19 cellular contexts compared by ENCODE assay signal in genomic region chr6:27049863-27050781, GRCh38.
A peak's percentile ranks its signal among the peaks of the same experiment; 100 is the strongest.
DNase-seq lines count a peak whose midpoint lies in the region; ATAC-seq and TF ChIP-seq lines count a peak whose summit lies in the region.
"Had no signal": no experiment of that assay in that cellular context is flagged by ENCODE, and none has a peak within 500 bp of the region (broad histone marks: within the 10 kb centered on the region; RNA-seq: fewer than 3 reads in every experiment).

No MANE protein-coding gene starts in this region.

- H3K36me3 Mint-ChIP-seq in endodermal cell (ENCODE audit: low read depth), result peaks cover 15% of the 10 kb centered on the region

- peaks cover 19% of the 10 kb centered on the region for H3K4me1 Mint-ChIP-seq in endodermal cell

- TF ChIP-seq CTCF in endodermal cell (conservative IDR thresholded peaks at IDR 0.05) (peak; percentile 48), lung (IDR thresholded peaks at IDR 0.05; ENCODE audit: control extremely low read depth, extremely low read depth) (no peak)

- H3K27me3 ChIP-seq in endodermal cell (ENCODE audit: control insufficient read depth, insufficient read depth, low read length, poor library complexity, severe bottlenecking) (no peaks in the 10 kb centered on the region), lung (ENCODE audit: control insufficient read depth, insufficient read depth) (no peaks in the 10 kb centered on the region)
- H3K27me3 ChIP-seq: gastrocnemius medialis, neutrophil had no signal

- H3K27ac Mint-ChIP-seq in endodermal cell, result peak overlapping the region; percentile 91
- H3K27ac Mint-ChIP-seq: CD4-positive, alpha-beta T cell had no signal

- H3K9me3 Mint-ChIP-seq in endodermal cell, result peaks cover 36% of the 10 kb centered on the region
- H3K9me3 Mint-ChIP-seq: CD4-positive, alpha-beta T cell had no signal

- peak overlapping the region; percentile 38 for H3K9ac ChIP-seq in endodermal cell (ENCODE audit: extremely low read depth, low read length, poor library complexity, severe bottlenecking)

- H3K27ac ChIP-seq in endodermal cell (ENCODE audit: low read depth, low read length) (no peak overlapping the region), lung (ENCODE audit: low read depth in 1 of 2, low read length in 1 of 2) (no peak overlapping the region)
- H3K27ac ChIP-seq: gastrocnemius medialis, neutrophil had no signal

- no peak for ATAC-seq in lung (ENCODE audit: insufficient read depth, low FRiP score)
- ATAC-seq: gastrocnemius medialis, left cardiac atrium, mucosa of descending colon had no signal

- 87 to 93% methylated on average over 12 to 30 of the region's 30 CpGs for WGBS in endodermal cell (ENCODE audit: insufficient coverage in 1 of 2, insufficient read length in 1 of 2), 2 experiments
- WGBS in lung, 2 donors, result 66 to 68% methylated on average over 30 of the region's 30 CpGs

- peaks cover 15% of the 10 kb centered on the region for H3K9me3 ChIP-seq in endodermal cell (ENCODE audit: control insufficient read depth, low read length)
- H3K9me3 ChIP-seq in lung (ENCODE audit: control insufficient read depth in 2 of 2, insufficient read depth in 1 of 2, low read length in 1 of 2), result peaks cover 0 to 6% of the 10 kb centered on the region in 2 donors
- H3K9me3 ChIP-seq: gastrocnemius medialis, mucosa of descending colon, neutrophil had no signal

- H3K4me1 ChIP-seq in endodermal cell (ENCODE audit: control insufficient read depth, insufficient read depth, low read length), result no peaks in the 10 kb centered on the region
- no peaks in the 10 kb centered on the region for H3K4me1 ChIP-seq in lung (ENCODE audit: control insufficient read depth in 2 of 2, insufficient read depth in 2 of 2, low read length in 2 of 2)
- H3K4me1 ChIP-seq: gastrocnemius medialis had no signal

- DNase-seq in DMS153 treated with DMSO at 0.1 percent for 48 hours (lab: John Stamatoyannopoulos, UW; ENCODE audit: unreplicated experiment) (peak; percentile 54), NCI-H187 treated with DMSO at 0.1 percent for 48 hours (lab: John Stamatoyannopoulos, UW) (peak; percentile 19), endodermal cell (peak; percentile 58), lung (ENCODE audit: low spot score) (peak; percentile 38), AG08395 (ENCODE audit: low spot score) (no peak), dedifferentiated amniotic fluid mesenchymal stem cell (ENCODE audit: extremely low spot score) (no peak), A172 (ENCODE audit: low spot score) (no peak), HK-2 (ENCODE audit: unreplicated experiment) (no peak)
- DNase-seq: activated effector memory CD4-positive, alpha-beta T cell treated with anti-CD3 and anti-CD28 coated beads, Interleukin-2, amount 50 U/mL, for 16 hours; CD4-positive, alpha-beta T cell; dermis blood vessel endothelial cell; gastrocnemius medialis; left cardiac atrium; mucosa of descending colon; NCI-H2081 treated with DMSO at 0.1 percent for 48 hours; NCI-H526; stimulated activated CD4-positive, alpha-beta T cell treated with anti-CD3 and anti-CD28 coated beads, Interleukin-12 subunit alpha, Interleukin-12 subunit beta, amount 100 ng/mL, for 4 hours; SW 1271 had no signal

- H3K36me3 ChIP-seq in endodermal cell (ENCODE audit: control insufficient read depth, insufficient read depth, low read length) (peaks cover 12% of the 10 kb centered on the region), lung (ENCODE audit: control insufficient read depth in 2 of 2, insufficient read depth in 2 of 2, low read length in 2 of 2) (no peaks in the 10 kb centered on the region)
- H3K36me3 ChIP-seq: gastrocnemius medialis, neutrophil had no signal

- H3K27me3 Mint-ChIP-seq in endodermal cell (ENCODE audit: insufficient read depth), result peaks cover 2% of the 10 kb centered on the region

- peak overlapping the region; percentile 56 for H3K4me3 Mint-ChIP-seq in endodermal cell
- H3K4me3 Mint-ChIP-seq: CD4-positive, alpha-beta T cell had no signal

- H3K4me3 ChIP-seq in endodermal cell (ENCODE audit: low read length) (peak overlapping the region; percentile 65), lung (no peak overlapping the region)
- H3K4me3 ChIP-seq: gastrocnemius medialis, mucosa of descending colon had no signal

Comparison
In these comparisons a context has a peak if more than half of its experiments do, and no peak if none do; other contexts are left out.
1. DNase-seq: peak in DMS153 treated with DMSO at 0.1 percent for 48 hours (single experiment), NCI-H187 treated with DMSO at 0.1 percent for 48 hours (single experiment), endodermal cell (single experiment) and lung (single experiment); none in AG08395 (single experiment), dedifferentiated amniotic fluid mesenchymal stem cell (single experiment), A172 (single experiment) and HK-2 (single experiment).